In the genomic region with DNA sequence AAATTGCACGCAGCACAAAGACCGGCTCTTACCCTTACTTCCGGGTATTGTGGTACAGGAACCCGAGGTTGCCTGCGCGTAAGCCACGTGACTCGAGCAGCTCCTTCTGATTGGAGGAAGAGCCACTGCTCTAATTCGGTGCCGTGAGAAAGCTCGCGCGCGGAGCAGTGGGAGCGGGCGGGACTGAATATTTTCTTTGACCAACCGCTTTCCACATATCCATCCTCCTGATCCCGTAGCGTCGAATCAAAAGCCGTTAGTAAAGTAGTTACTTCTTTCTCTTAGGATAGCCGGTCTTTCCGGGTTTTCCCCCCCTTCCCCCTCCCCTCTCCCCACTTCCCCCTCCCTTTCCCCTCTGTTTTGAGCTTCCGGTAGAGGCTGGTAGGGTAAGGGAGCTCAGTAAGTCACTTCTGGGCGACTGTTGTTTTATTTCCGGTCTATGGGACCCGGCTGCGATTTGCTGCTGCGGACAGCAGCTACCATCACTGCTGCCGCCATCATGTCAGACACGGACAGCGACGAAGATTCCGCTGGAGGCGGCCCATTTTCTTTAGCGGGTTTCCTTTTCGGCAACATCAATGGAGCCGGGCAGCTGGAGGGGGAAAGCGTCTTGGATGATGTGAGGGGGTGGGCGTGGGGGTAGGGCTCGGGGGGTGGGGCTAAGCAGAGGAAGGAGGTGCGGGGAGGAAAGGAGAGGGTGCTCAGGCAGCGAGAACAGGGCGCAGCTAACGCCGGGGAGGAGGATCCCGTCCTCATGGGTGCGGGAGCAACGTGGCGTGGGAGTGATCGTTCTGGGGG, we compare ENCODE assay signal across 8 cellular contexts. TPM values are rescaled to one million over a fixed set of nuclear protein-coding genes. Genes with fewer than 3 reads are reported as not detected.
DNase-seq lines count a peak whose midpoint lies in the region; ATAC-seq lines count a peak whose summit lies in the region.

A gene with protein sequence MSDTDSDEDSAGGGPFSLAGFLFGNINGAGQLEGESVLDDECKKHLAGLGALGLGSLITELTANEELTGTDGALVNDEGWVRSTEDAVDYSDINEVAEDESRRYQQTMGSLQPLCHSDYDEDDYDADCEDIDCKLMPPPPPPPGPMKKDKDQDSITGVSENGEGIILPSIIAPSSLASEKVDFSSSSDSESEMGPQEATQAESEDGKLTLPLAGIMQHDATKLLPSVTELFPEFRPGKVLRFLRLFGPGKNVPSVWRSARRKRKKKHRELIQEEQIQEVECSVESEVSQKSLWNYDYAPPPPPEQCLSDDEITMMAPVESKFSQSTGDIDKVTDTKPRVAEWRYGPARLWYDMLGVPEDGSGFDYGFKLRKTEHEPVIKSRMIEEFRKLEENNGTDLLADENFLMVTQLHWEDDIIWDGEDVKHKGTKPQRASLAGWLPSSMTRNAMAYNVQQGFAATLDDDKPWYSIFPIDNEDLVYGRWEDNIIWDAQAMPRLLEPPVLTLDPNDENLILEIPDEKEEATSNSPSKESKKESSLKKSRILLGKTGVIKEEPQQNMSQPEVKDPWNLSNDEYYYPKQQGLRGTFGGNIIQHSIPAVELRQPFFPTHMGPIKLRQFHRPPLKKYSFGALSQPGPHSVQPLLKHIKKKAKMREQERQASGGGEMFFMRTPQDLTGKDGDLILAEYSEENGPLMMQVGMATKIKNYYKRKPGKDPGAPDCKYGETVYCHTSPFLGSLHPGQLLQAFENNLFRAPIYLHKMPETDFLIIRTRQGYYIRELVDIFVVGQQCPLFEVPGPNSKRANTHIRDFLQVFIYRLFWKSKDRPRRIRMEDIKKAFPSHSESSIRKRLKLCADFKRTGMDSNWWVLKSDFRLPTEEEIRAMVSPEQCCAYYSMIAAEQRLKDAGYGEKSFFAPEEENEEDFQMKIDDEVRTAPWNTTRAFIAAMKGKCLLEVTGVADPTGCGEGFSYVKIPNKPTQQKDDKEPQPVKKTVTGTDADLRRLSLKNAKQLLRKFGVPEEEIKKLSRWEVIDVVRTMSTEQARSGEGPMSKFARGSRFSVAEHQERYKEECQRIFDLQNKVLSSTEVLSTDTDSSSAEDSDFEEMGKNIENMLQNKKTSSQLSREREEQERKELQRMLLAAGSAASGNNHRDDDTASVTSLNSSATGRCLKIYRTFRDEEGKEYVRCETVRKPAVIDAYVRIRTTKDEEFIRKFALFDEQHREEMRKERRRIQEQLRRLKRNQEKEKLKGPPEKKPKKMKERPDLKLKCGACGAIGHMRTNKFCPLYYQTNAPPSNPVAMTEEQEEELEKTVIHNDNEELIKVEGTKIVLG (N-terminal part only) (plus strand): TSS at position 482 of the 798 bp plus-strand sequence. CDS start 18 bp downstream, at position 500.

- H3K9me3 Mint-ChIP-seq in immature natural killer cell, result peaks cover 0 to 1% (median 0%) of the 10 kb centered on the region in 6 donors

- ATAC-seq in GM19023 (IDR thresholded peaks at IDR 0.05; ENCODE audit: unreplicated experiment), result peak; percentile 89
- ATAC-seq in HG03280 (IDR thresholded peaks at IDR 0.05; ENCODE audit: unreplicated experiment), result peak; percentile 92

- DNase-seq in AG08396 (ENCODE audit: low spot score) (peak; percentile 90), NCI-H345 treated with DMSO at 0.1 percent for 48 hours (lab: John Stamatoyannopoulos, UW; ENCODE audit: unreplicated experiment) (peak; percentile 94), immature natural killer cell (peak; percentile 89 to 93 (median 90)), smooth muscle cell of the brain vasculature (ENCODE audit: low read depth, low spot score) (peak; percentile 85)
- peak; percentile 61 to 80 (median 70) for DNase-seq in activated CD4-positive, CD25-positive, alpha-beta regulatory T cell (lab: John Stamatoyannopoulos, UW)
- peak; percentile 92 for DNase-seq in central memory CD4-positive, alpha-beta T cell

- H3K27ac Mint-ChIP-seq in immature natural killer cell, result peak within 1 kb of the TSS; percentile 95 to 99 (median 98)

- H3K36me3 Mint-ChIP-seq in immature natural killer cell, result peaks cover 0 to 3% (median 0%) of the 10 kb centered on the region in 3 donors

- peaks cover 26 to 35% of the 10 kb centered on the region in 2 donors for H3K4me1 Mint-ChIP-seq in immature natural killer cell

- peaks cover 8 to 15% (median 11%) of the 10 kb centered on the region in 3 donors for H3K27me3 Mint-ChIP-seq in immature natural killer cell (ENCODE audit: low read depth in 3 of 3)

- H3K4me3 Mint-ChIP-seq in immature natural killer cell, result peak within 1 kb of the TSS; percentile 86 to 98 (median 96)

RNA-seq across cellular contexts. Expression of the gene that starts here (rescaled TPM):
- 10 to 100 TPM in 1 of 3 donors, 1 to 10 TPM in 2; 3.0 to 10.9 (median 3.3) TPM for polyA plus RNA-seq in immature natural killer cell

Comparison
In these comparisons a context has a peak if more than half of its experiments do, and no peak if none do; other contexts are left out.
1. Peak in every context shown above with its lines: DNase-seq and ATAC-seq.